In genomic region chr20:53657732-53658131, GRCh38 we compare ENCODE assay signal across 8 cellular contexts.
DNase-seq lines count a peak whose midpoint lies in the region; ATAC-seq and TF ChIP-seq lines count a peak whose summit lies in the region.
"Had no signal": no experiment of that assay in that cellular context is flagged by ENCODE, and none has a peak within 500 bp of the region (broad histone marks: within the 10 kb centered on the region; RNA-seq: fewer than 3 reads in every experiment).

No MANE protein-coding gene starts in this region.

- H3K36me3 ChIP-seq in MM.1S (replicated peaks; ENCODE audit: insufficient read depth, low read length) (no peaks in the 10 kb centered on the region), skeletal muscle satellite cell (ENCODE audit: insufficient read depth, low read length) (no peaks in the 10 kb centered on the region), left lung (no peaks in the 10 kb centered on the region)
- no peaks in the 10 kb centered on the region for H3K36me3 ChIP-seq in effector memory CD4-positive, alpha-beta T cell (ENCODE audit: control insufficient read depth, insufficient read depth, low read length)

- H3K4me1 ChIP-seq in MM.1S (ENCODE audit: low read length) (peaks cover 42% of the 10 kb centered on the region), skeletal muscle satellite cell (ENCODE audit: control insufficient read depth, insufficient read depth, low read length) (peaks cover 41% of the 10 kb centered on the region), left lung (peaks cover 27 to 76% of the 10 kb centered on the region in 2 donors)
- peaks cover 23% of the 10 kb centered on the region for H3K4me1 ChIP-seq in effector memory CD4-positive, alpha-beta T cell (ENCODE audit: control insufficient read depth, insufficient read depth, low read length, poor library complexity, severe bottlenecking)

- peak overlapping the region; percentile 49 for H2AFZ ChIP-seq in MM.1S (ENCODE audit: low read length)

- no peaks in the 10 kb centered on the region for H4K20me1 ChIP-seq in MM.1S (ENCODE audit: insufficient read depth, low read length)

- H3K4me3 ChIP-seq in GM12865 (ENCODE audit: low read depth, low read length): peak overlapping the region; percentile 4; the same call in 1 of the 2 replicates
- H3K4me3 ChIP-seq in MM.1S (ENCODE audit: low read length): peak overlapping the region; percentile 17
- H3K4me3 ChIP-seq in effector memory CD4-positive, alpha-beta T cell (ENCODE audit: insufficient read depth, low read depth, low read length, poor library complexity, severe bottlenecking): no peak overlapping the region
- H3K4me3 ChIP-seq in skeletal muscle satellite cell (ENCODE audit: low read length): no peak overlapping the region
- no peak overlapping the region for H3K4me3 ChIP-seq in left lung

- DNase-seq in GM12865 (ENCODE audit: low read depth) (no peak), MM.1S (no peak), left lung (no peak), activated gamma-delta T cell (lab: John Stamatoyannopoulos, UW) (no peak)
- no peak for DNase-seq in effector memory CD4-positive, alpha-beta T cell
- DNase-seq: NCI-H446 had no signal

- H3K27ac ChIP-seq in MM.1S (ENCODE audit: low read length): peak overlapping the region; percentile 98; the same call in 1 of the 2 replicates
- H3K27ac ChIP-seq in effector memory CD4-positive, alpha-beta T cell (ENCODE audit: insufficient read depth, low read length, poor library complexity, severe bottlenecking): peak overlapping the region; percentile 13
- H3K27ac ChIP-seq in left lung: no peak overlapping the region

- no peaks in the 10 kb centered on the region for H3K9me3 ChIP-seq in MM.1S (replicated peaks; ENCODE audit: insufficient read depth, low read length)
- H3K9me3 ChIP-seq in effector memory CD4-positive, alpha-beta T cell (ENCODE audit: control insufficient read depth, low read length): no peaks in the 10 kb centered on the region
- H3K9me3 ChIP-seq in skeletal muscle satellite cell (replicated peaks; ENCODE audit: low read length): no peaks in the 10 kb centered on the region
- no peaks in the 10 kb centered on the region for H3K9me3 ChIP-seq in left lung

- H3K4me2 ChIP-seq in MM.1S (ENCODE audit: low read depth, low read length): peak overlapping the region; percentile 93
- no peak overlapping the region for H3K4me2 ChIP-seq in skeletal muscle satellite cell (ENCODE audit: low read length)

- ATAC-seq in left lung (no peak), HG02642 (IDR thresholded peaks at IDR 0.05; ENCODE audit: poor library complexity, unreplicated experiment) (no peak)

- peaks cover 33% of the 10 kb centered on the region for H3K79me2 ChIP-seq in MM.1S (ENCODE audit: low read length)

- H3K27me3 ChIP-seq in MM.1S (replicated peaks; ENCODE audit: insufficient read depth, low read length) (no peaks in the 10 kb centered on the region), skeletal muscle satellite cell (ENCODE audit: control insufficient read depth, insufficient read depth, low read length) (no peaks in the 10 kb centered on the region), left lung (no peaks in the 10 kb centered on the region)
- H3K27me3 ChIP-seq in effector memory CD4-positive, alpha-beta T cell (replicated peaks; ENCODE audit: control insufficient read depth, insufficient read depth, low read length, poor library complexity, severe bottlenecking): no peaks in the 10 kb centered on the region

- intact Hi-C loops in left lung (cut with DNase I): no loop called here

- H3F3A ChIP-seq in MM.1S (ENCODE audit: insufficient read depth, low read length): peaks cover 53% of the 10 kb centered on the region

- H3K9ac ChIP-seq in MM.1S (ENCODE audit: low read length) (peak overlapping the region; percentile 51; the same call in 1 of the 2 replicates), skeletal muscle satellite cell (ENCODE audit: low read depth, low read length) (peak overlapping the region; percentile 70)

- no peaks in the 10 kb centered on the region for H3K9me2 ChIP-seq in MM.1S (replicated peaks; ENCODE audit: insufficient read depth, low read length)

- TF ChIP-seq CTCF in GM12865 (IDR thresholded peaks at IDR 0.05; ENCODE audit: insufficient read depth, low read depth, low read length, missing control alignments): no peak
- no peak for TF ChIP-seq CTCF in MM.1S (IDR thresholded peaks at IDR 0.05; ENCODE audit: low read length)
- TF ChIP-seq CTCF in left lung (IDR thresholded peaks at IDR 0.05): no peak

Comparison
In these comparisons a context has a peak if more than half of its experiments do, and no peak if none do; other contexts are left out.
1. H3K4me3 ChIP-seq: peak in GM12865 (single experiment) and MM.1S (single experiment); none in effector memory CD4-positive, alpha-beta T cell (single experiment), skeletal muscle satellite cell (single experiment) and left lung (0 of 2).
2. H3K27ac ChIP-seq: peak in MM.1S (single experiment) and effector memory CD4-positive, alpha-beta T cell (single experiment); none in left lung (0 of 2).